8 cellular contexts compared by ENCODE assay signal in genomic region chr5:175059687-175060194, GRCh38.
DNase-seq lines count a peak whose midpoint lies in the region; ATAC-seq, FAIRE-seq and TF ChIP-seq lines count a peak whose summit lies in the region.

No MANE protein-coding gene starts in this region.

- no peak overlapping the region for H3K27ac Mint-ChIP-seq in activated CD4-positive, alpha-beta T cell treated with anti-CD3 and anti-CD28 coated beads, Interleukin-2, amount 10 ng/mL, durations not matched to agents 24 days and 14 days
- H3K27ac Mint-ChIP-seq in progenitor cell of endocrine pancreas: no peak overlapping the region

- ATAC-seq in gastroesophageal sphincter (peak; percentile 53), GM21367 (IDR thresholded peaks at IDR 0.05; ENCODE audit: unreplicated experiment) (no peak)

- FAIRE-seq in RCC 7860 (lab: Jason Lieb, UNC): no peak

- no peak for TF ChIP-seq EP300 in gastroesophageal sphincter (IDR thresholded peaks at IDR 0.05)

- TF ChIP-seq CTCF in gastroesophageal sphincter (IDR thresholded peaks at IDR 0.05) (peak in 1 of 4 experiments; percentile 6), progenitor cell of endocrine pancreas (IDR thresholded peaks at IDR 0.05; ENCODE audit: unreplicated experiment) (no peak)

- H3K4me3 Mint-ChIP-seq in activated CD4-positive, alpha-beta T cell treated with anti-CD3 and anti-CD28 coated beads, Interleukin-2, amount 10 ng/mL, durations not matched to agents 24 days and 14 days: peak overlapping the region; percentile 74
- H3K4me3 Mint-ChIP-seq in progenitor cell of endocrine pancreas (ENCODE audit: low read depth): no peak overlapping the region

- H3K4me1 Mint-ChIP-seq in activated CD4-positive, alpha-beta T cell treated with anti-CD3 and anti-CD28 coated beads, Interleukin-2, amount 10 ng/mL, durations not matched to agents 24 days and 14 days: peaks cover 8% of the 10 kb centered on the region
- no peaks in the 10 kb centered on the region for H3K4me1 Mint-ChIP-seq in progenitor cell of endocrine pancreas (ENCODE audit: low read depth)

- 0% methylated on average over 5 to 22 of the region's 22 CpGs for WGBS in gastroesophageal sphincter (ENCODE audit: low coverage in 1 of 2), 2 donors

- H3K36me3 ChIP-seq in gastroesophageal sphincter: no peaks in the 10 kb centered on the region

- peak overlapping the region in 1 of 2 donors; percentile 31 for H3K4me3 ChIP-seq in gastroesophageal sphincter

- H3K4me1 ChIP-seq in gastroesophageal sphincter: peaks cover 0 to 12% (median 0%) of the 10 kb centered on the region in 3 donors

- no peaks in the 10 kb centered on the region for H3K9me3 Mint-ChIP-seq in activated CD4-positive, alpha-beta T cell treated with anti-CD3 and anti-CD28 coated beads, Interleukin-2, amount 10 ng/mL, durations not matched to agents 24 days and 14 days
- H3K9me3 Mint-ChIP-seq in progenitor cell of endocrine pancreas (ENCODE audit: low read depth): no peaks in the 10 kb centered on the region

- H3K36me3 Mint-ChIP-seq in activated CD4-positive, alpha-beta T cell treated with anti-CD3 and anti-CD28 coated beads, Interleukin-2, amount 10 ng/mL, durations not matched to agents 24 days and 14 days (ENCODE audit: low read depth): no peaks in the 10 kb centered on the region
- no peaks in the 10 kb centered on the region for H3K36me3 Mint-ChIP-seq in progenitor cell of endocrine pancreas (ENCODE audit: insufficient read depth)

- no peaks in the 10 kb centered on the region for H3K9me3 ChIP-seq in gastroesophageal sphincter

- peak; percentile 63 for DNase-seq in activated CD4-positive, alpha-beta T cell treated with anti-CD3 and anti-CD28 coated beads, Interleukin-2, amount 10 ng/mL, durations not matched to agents 24 days and 14 days
- no peak for DNase-seq in activated CD4-positive, alpha-beta T cell treated with anti-CD3 and anti-CD28 coated beads, Interleukin-2, amount 50 U/mL, for 4 hours
- DNase-seq in SW 1271 (lab: John Stamatoyannopoulos, UW): peak; percentile 25 to 45
- DNase-seq in progenitor cell of endocrine pancreas (ENCODE audit: low spot score, unreplicated experiment): peak; percentile 11
- DNase-seq in SHP77 (lab: John Stamatoyannopoulos, UW): no peak
- DNase-seq in RCC 7860 (ENCODE audit: low spot score): no peak

- H3K27ac ChIP-seq in gastroesophageal sphincter: peak overlapping the region in 1 of 4 donors; percentile 25

- TF ChIP-seq POLR2A in gastroesophageal sphincter (IDR thresholded peaks at IDR 0.05): no peak

- no peaks in the 10 kb centered on the region for H3K27me3 ChIP-seq in gastroesophageal sphincter

- H3K27me3 Mint-ChIP-seq in activated CD4-positive, alpha-beta T cell treated with anti-CD3 and anti-CD28 coated beads, Interleukin-2, amount 10 ng/mL, durations not matched to agents 24 days and 14 days: peaks cover 25% of the 10 kb centered on the region
- H3K27me3 Mint-ChIP-seq in progenitor cell of endocrine pancreas: peaks cover 59% of the 10 kb centered on the region

- intact Hi-C loops in activated CD4-positive, alpha-beta T cell treated with anti-CD3 and anti-CD28 coated beads, Interleukin-2, amount 10 ng/mL, durations not matched to agents 24 days and 14 days (cut with micrococcal nuclease): no loop called here

Comparison
In these comparisons a context has a peak if more than half of its experiments do, and no peak if none do; other contexts are left out.
1. DNase-seq: peak in activated CD4-positive, alpha-beta T cell treated with anti-CD3 and anti-CD28 coated beads, Interleukin-2, amount 10 ng/mL, durations not matched to agents 24 days and 14 days (single experiment), SW 1271 (2 of 2) and progenitor cell of endocrine pancreas (single experiment); none in activated CD4-positive, alpha-beta T cell treated with anti-CD3 and anti-CD28 coated beads, Interleukin-2, amount 50 U/mL, for 4 hours (0 of 2), SHP77 (0 of 2) and RCC 7860 (single experiment).